Comparison of ENCODE assay signal across 8 cellular contexts in the genomic region with DNA sequence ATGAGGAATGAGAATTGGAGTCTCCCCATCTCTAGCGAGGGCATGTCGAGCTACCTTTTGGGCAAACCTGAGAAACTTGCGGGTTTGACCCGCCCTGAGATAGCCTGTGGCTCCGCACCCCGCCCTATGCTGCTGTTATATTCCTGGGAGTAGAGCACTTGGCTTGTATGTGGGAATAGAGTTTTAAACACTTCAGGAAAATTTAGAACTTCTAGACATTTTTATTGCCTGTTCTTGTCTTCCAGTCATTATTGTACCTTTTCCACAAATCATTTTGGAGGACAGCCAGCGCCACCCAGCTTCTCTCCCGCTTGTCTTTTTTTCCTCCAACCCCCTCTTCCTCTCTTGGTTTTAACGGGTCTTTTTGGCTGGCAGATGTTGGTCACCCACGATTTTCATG. TPM values are rescaled to one million over a fixed set of nuclear protein-coding genes. Genes with fewer than 3 reads are reported as not detected.
DNase-seq lines count a peak whose midpoint lies in the region; TF ChIP-seq lines count a peak whose summit lies in the region.

No MANE protein-coding gene starts in this region.

- no peaks in the 10 kb centered on the region for H3K27me3 ChIP-seq in neuron (ENCODE audit: insufficient read depth, low read length)

- H3K9me3 ChIP-seq in KOPT-K1 (ENCODE audit: insufficient read depth, low read length, poor library complexity, severe bottlenecking) (no peaks in the 10 kb centered on the region), neuron (ENCODE audit: low read length) (no peaks in the 10 kb centered on the region)

- TF ChIP-seq CTCF in foreskin fibroblast (IDR thresholded peaks at IDR 0.05; ENCODE audit: low read depth, low read length): no peak

- peak overlapping the region; percentile 86 for H3K27ac ChIP-seq in KOPT-K1 (ENCODE audit: low read depth, low read length, poor library complexity, severe bottlenecking)

- DNase-seq in CD1c-positive myeloid dendritic cell (ENCODE audit: extremely low spot score) (peak; percentile 3), GM19238 (ENCODE audit: insufficient read length, low spot score) (peak; percentile 34), foreskin fibroblast (peak in 1 of 2 donors; percentile 40), ureter (ENCODE audit: low spot score) (no peak), middle frontal gyrus (ENCODE audit: extremely low spot score, low spot score) (no peak)
- DNase-seq in activated CD4-positive, alpha-beta T cell treated with anti-CD3 and anti-CD28 coated beads, Interleukin-2, amount 50 U/mL, for 48 hours: peak; percentile 4 to 20

- peaks cover 20% of the 10 kb centered on the region for H3K4me1 ChIP-seq in neuron (ENCODE audit: insufficient read depth, low read length)

- H3K36me3 ChIP-seq in KOPT-K1 (ENCODE audit: insufficient read depth, low read length) (peaks cover 29% of the 10 kb centered on the region), neuron (ENCODE audit: insufficient read depth, low read length) (peaks cover 31% of the 10 kb centered on the region)

- peak overlapping the region; percentile 82 for H2AFZ ChIP-seq in neuron (ENCODE audit: low read depth, low read length)

- H3K4me3 ChIP-seq in foreskin fibroblast (ENCODE audit: low read depth in 1 of 2, low read length in 2 of 2) (peak overlapping the region; percentile 96), neuron (ENCODE audit: low read length) (peak overlapping the region; percentile 94)

RNA-seq across cellular contexts. Expression of a gene that starts 0.7 kb away (rescaled TPM):
- total RNA-seq in ureter: 28.5 TPM

Comparison
In these comparisons a context has a peak if more than half of its experiments do, and no peak if none do; other contexts are left out.
1. DNase-seq: peak in CD1c-positive myeloid dendritic cell (single experiment), GM19238 (single experiment) and activated CD4-positive, alpha-beta T cell treated with anti-CD3 and anti-CD28 coated beads, Interleukin-2, amount 50 U/mL, for 48 hours (2 of 2); none in ureter (single experiment) and middle frontal gyrus (single experiment).